In genomic region chr2:118505436-118505835, GRCh38 we compare ENCODE assay signal across 26 cellular contexts.
"Had no signal": no experiment of that assay in that cellular context is flagged by ENCODE, and none has a peak within 500 bp of the region (broad histone marks: within the 10 kb centered on the region; RNA-seq: fewer than 3 reads in every experiment).

No MANE protein-coding gene starts in this region.

- H3K79me2 ChIP-seq: parathyroid adenoma had no signal

- H3K9me3 ChIP-seq: ovary, psoas muscle, spleen, stomach, thoracic aorta, thyroid gland, tibial nerve, upper lobe of left lung, uterus had no signal

- DNase-seq: naive thymus-derived CD4-positive, alpha-beta T cell; natural killer cell; occipital lobe; ovary; posterior cingulate gyrus; psoas muscle; right cardiac atrium; spleen; stimulated activated CD4-positive, alpha-beta T cell treated with anti-CD3 and anti-CD28 coated beads, Interleukin-12 subunit alpha, Interleukin-12 subunit beta, amount 100 ng/mL, for 4 hours; stimulated activated CD4-positive, alpha-beta T cell treated with anti-CD3 and anti-CD28 coated beads, Interleukin-1b, Interleukin-23, amount 100 ng/mL, for 48 hours; stimulated activated CD4-positive, alpha-beta T cell treated with anti-CD3 and anti-CD28 coated beads, Interleukin-4, amount 100 ng/mL, for 1 hour; stimulated activated naive B cell treated with anti-CD40 and anti-IgM and Interleukin-4, amounts not matched to agents 10 μg/mL and 1 μg/mL and 100 μg/mL, for 72 hours; stimulated activated naive CD4-positive, alpha-beta T cell treated with Interleukin-2 at 50 U/mL for 16 hours; stomach; thyroid gland; trophoblast cell; upper lobe of left lung; uterus had no signal

- H3K4me3 ChIP-seq: neural progenitor cell, ovary, psoas muscle, skin epidermis, smooth muscle cell, spleen, stomach, thoracic aorta, thyroid gland, tibial nerve, upper lobe of left lung, uterus had no signal

- H3K9ac ChIP-seq: neural progenitor cell, parathyroid adenoma had no signal

- H3K27me3 ChIP-seq: ovary, stomach, thyroid gland, tibial nerve, upper lobe of left lung, uterus had no signal

- H3K36me3 ChIP-seq: neural progenitor cell, ovary, spleen, stomach, thoracic aorta, thyroid gland, tibial nerve, upper lobe of left lung, uterus had no signal

- ATAC-seq: naive thymus-derived CD4-positive, alpha-beta T cell; natural killer cell; psoas muscle; right cardiac atrium; sciatic nerve; stimulated activated effector memory CD8-positive, alpha-beta T cell treated with anti-CD3 and anti-CD28 coated beads, Interleukin-12 subunit alpha, Interleukin-12 subunit beta, amount 100 ng/mL, for 72 hours; stimulated activated naive B cell treated with anti-CD40 and anti-IgM and Interleukin-4, amounts not matched to agents 10 μg/mL and 1 μg/mL and 100 μg/mL, for 72 hours had no signal

- H3K4me2 ChIP-seq: neural progenitor cell, smooth muscle cell had no signal

- H3K27ac ChIP-seq: neural progenitor cell, ovary, parathyroid adenoma, psoas muscle, skin epidermis, spleen, stomach, thoracic aorta, thyroid gland, tibial nerve, upper lobe of left lung, uterus had no signal

- H3K4me1 ChIP-seq: neural progenitor cell, psoas muscle, spleen, stomach, thyroid gland, tibial nerve, upper lobe of left lung, uterus had no signal

- H2AFZ ChIP-seq: neural progenitor cell, parathyroid adenoma had no signal
